In genomic region chr5:38500861-38501260, GRCh38 we compare ENCODE assay signal across 14 cellular contexts. TPM values are rescaled to one million over a fixed set of nuclear protein-coding genes. Genes with fewer than 3 reads are reported as not detected.
DNase-seq lines count a peak whose midpoint lies in the region; ATAC-seq and TF ChIP-seq lines count a peak whose summit lies in the region.
"Had no signal": no experiment of that assay in that cellular context is flagged by ENCODE, and none has a peak within 500 bp of the region (broad histone marks: within the 10 kb centered on the region; RNA-seq: fewer than 3 reads in every experiment).

No MANE protein-coding gene starts in this region.

- 86 to 91% (median 86%) methylated on average over 2 of the region's 2 CpGs for WGBS in psoas muscle, 3 donors

- H3K27me3 ChIP-seq in psoas muscle (ENCODE audit: insufficient read depth in 3 of 3, low read length in 2 of 3) = no peaks in the 10 kb centered on the region

- no peak overlapping the region for H3K27ac ChIP-seq in psoas muscle
- H3K27ac ChIP-seq: SK-N-MC had no signal

- H3K9me3 ChIP-seq in psoas muscle = no peaks in the 10 kb centered on the region
- H3K9me3 ChIP-seq: Caco-2 had no signal

- ATAC-seq in psoas muscle = peak in 3 of 4 donors; percentile 25 to 40 (median 27)
- no peak for ATAC-seq in GM21447 (IDR thresholded peaks at IDR 0.05; ENCODE audit: unreplicated experiment)
- ATAC-seq in GM19467 (IDR thresholded peaks at IDR 0.05; ENCODE audit: unreplicated experiment) = no peak
- ATAC-seq: left lobe of liver had no signal

- intact Hi-C loops in psoas muscle (cut with DNase I) = no loop called here

- H3K4me3 ChIP-seq in psoas muscle = no peak overlapping the region
- H3K4me3 ChIP-seq: SK-N-MC had no signal

- no peaks in the 10 kb centered on the region for H3K4me1 ChIP-seq in psoas muscle

- no peak for TF ChIP-seq CTCF in psoas muscle (IDR thresholded peaks at IDR 0.05)

- peaks cover 3 to 89% of the 10 kb centered on the region in 2 donors for H3K36me3 ChIP-seq in psoas muscle (ENCODE audit: insufficient read depth in 1 of 2, low read depth in 1 of 2)

- DNase-seq in ELR (ENCODE audit: low read depth) (peak; percentile 62), NCI-H226 (peak; percentile 39), fibroblast of peridontal ligament (ENCODE audit: extremely low read depth) (peak; percentile 66), psoas muscle (no peak), HPDE6-E6E7 (ENCODE audit: extremely low spot score) (no peak), dermis blood vessel endothelial cell (no peak)
- DNase-seq: activated naive CD8-positive, alpha-beta T cell treated with anti-CD3 and anti-CD28 coated beads, Interleukin-2, amount 10 ng/mL, durations not matched to agents 7 days and 5 days; activated T-cell treated with anti-CD3 and anti-CD28 coated beads for 4 hours; Caco-2; Kasumi-1 had no signal

RNA-seq across cellular contexts. Expression of gene LIFR, which starts 55.6 kb away (rescaled TPM):
- total RNA-seq in psoas muscle (10 to 100 TPM; 28.9 to 74.5 (median 57.1) TPM), dermis blood vessel endothelial cell (101 and 119 TPM in 2 replicates)
- polyA plus RNA-seq in psoas muscle = 10 to 100 TPM; 10.1 to 27.4 (median 10.4) TPM
- total RNA-seq: activated naive CD8-positive, alpha-beta T cell treated with anti-CD3 and anti-CD28 coated beads, Interleukin-2, amount 10 ng/mL, durations not matched to agents 7 days and 5 days had no signal

Comparison
In these comparisons a context has a peak if more than half of its experiments do, and no peak if none do; other contexts are left out.
1. DNase-seq: peak in ELR (single experiment), NCI-H226 (single experiment) and fibroblast of peridontal ligament (single experiment); none in psoas muscle (0 of 2), HPDE6-E6E7 (single experiment) and dermis blood vessel endothelial cell (single experiment).
2. ATAC-seq: peak in psoas muscle (3 of 4); none in GM21447 (single experiment) and GM19467 (single experiment).